Comparison of ENCODE assay signal across 19 cellular contexts in the genomic region with DNA sequence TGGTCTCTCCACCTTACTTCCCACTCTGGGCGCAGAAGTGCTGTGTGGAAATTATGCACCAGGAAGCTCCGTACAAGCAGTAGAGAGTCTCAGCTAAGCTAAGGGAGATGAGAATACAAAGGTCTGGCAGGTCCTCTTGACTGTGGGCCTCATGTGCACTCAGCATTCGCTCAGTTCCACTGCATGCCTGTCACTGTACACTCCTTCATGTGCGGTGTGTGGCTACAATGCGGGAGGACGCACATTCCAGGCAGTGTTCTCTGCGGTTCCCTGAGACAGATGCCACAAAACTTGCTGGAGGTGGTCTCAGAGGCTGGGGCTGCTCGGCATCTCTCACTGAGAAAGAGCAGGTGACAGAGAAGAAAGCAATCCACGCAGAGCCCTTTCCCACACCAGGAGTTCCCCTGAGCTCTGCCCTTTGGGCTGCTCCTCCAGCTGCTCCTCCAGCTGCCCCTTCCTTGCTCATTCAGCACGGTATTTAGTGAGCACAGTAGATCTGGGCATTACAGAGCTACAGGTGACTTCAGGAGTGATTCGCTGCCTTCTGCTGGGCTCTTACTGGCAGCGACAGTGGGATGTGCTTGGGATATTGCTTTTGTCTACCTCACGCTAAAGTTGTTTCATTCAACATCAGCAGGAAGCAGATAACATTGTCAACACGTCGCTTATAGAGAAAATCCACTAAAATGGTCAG.
"Had no signal": no experiment of that assay in that cellular context is flagged by ENCODE, and none has a peak within 500 bp of the region (broad histone marks: within the 10 kb centered on the region; RNA-seq: fewer than 3 reads in every experiment).

No MANE protein-coding gene starts in this region.

- H3K4me2 ChIP-seq: hepatocyte, smooth muscle cell had no signal

- H2AFZ ChIP-seq: hepatocyte had no signal

- H3K9me3 Mint-ChIP-seq: activated T-cell treated with anti-CD3 and anti-CD28 coated beads, Interleukin-2, amount 50 U/mL, for 72 hours; naive thymus-derived CD4-positive, alpha-beta T cell; stimulated activated naive CD8-positive, alpha-beta T cell treated with anti-CD3 and anti-CD28 coated beads, Interleukin-15, Interleukin-2, amounts not matched to agents 100 ng/mL and 50 ng/mL, for 24 hours; type B pancreatic cell had no signal

- H3K4me1 ChIP-seq: suprapubic skin had no signal

- H3K9me3 ChIP-seq: esophagus muscularis mucosa, mucosa of descending colon, right atrium auricular region, suprapubic skin had no signal

- H3K27ac ChIP-seq: brain microvascular endothelial cell, esophagus muscularis mucosa, hepatocyte, right atrium auricular region, suprapubic skin had no signal

- H3K4me3 Mint-ChIP-seq: activated B cell treated with CpG ODN at 0.5 μM for 24 hours; activated CD8-positive, alpha-beta T cell treated with anti-CD3 and anti-CD28 coated beads, Interleukin-2, amount 10 ng/mL, durations not matched to agents 7 days and 5 days; activated naive CD8-positive, alpha-beta T cell treated with anti-CD3 and anti-CD28 coated beads, Interleukin-2, amount 10 ng/mL, durations not matched to agents 7 days and 5 days; activated T-cell treated with anti-CD3 and anti-CD28 coated beads, Interleukin-2, amount 50 U/mL, for 72 hours; naive thymus-derived CD4-positive, alpha-beta T cell; stimulated activated naive CD8-positive, alpha-beta T cell treated with anti-CD3 and anti-CD28 coated beads, Interleukin-15, Interleukin-2, amounts not matched to agents 100 ng/mL and 50 ng/mL, for 24 hours; type B pancreatic cell had no signal

- H3K4me1 Mint-ChIP-seq: activated B cell treated with CpG ODN at 0.5 μM for 24 hours; activated naive CD8-positive, alpha-beta T cell treated with anti-CD3 and anti-CD28 coated beads, Interleukin-2, amount 10 ng/mL, durations not matched to agents 7 days and 5 days had no signal

- H3K27me3 Mint-ChIP-seq: activated naive CD8-positive, alpha-beta T cell treated with anti-CD3 and anti-CD28 coated beads, Interleukin-2, amount 10 ng/mL, durations not matched to agents 7 days and 5 days; stimulated activated naive CD8-positive, alpha-beta T cell treated with anti-CD3 and anti-CD28 coated beads, Interleukin-15, Interleukin-2, amounts not matched to agents 100 ng/mL and 50 ng/mL, for 24 hours; type B pancreatic cell had no signal

- H3K79me2 ChIP-seq: hepatocyte had no signal

- H3K36me3 Mint-ChIP-seq: activated naive CD8-positive, alpha-beta T cell treated with anti-CD3 and anti-CD28 coated beads, Interleukin-2, amount 10 ng/mL, durations not matched to agents 7 days and 5 days; naive thymus-derived CD4-positive, alpha-beta T cell; type B pancreatic cell had no signal

- DNase-seq: activated B cell treated with CpG ODN at 0.5 μM for 24 hours; activated CD4-positive, alpha-beta T cell treated with anti-CD3 and anti-CD28 coated beads for 48 hours; activated CD8-positive, alpha-beta memory T cell treated with anti-CD3 and anti-CD28 coated beads, Interleukin-2, amount 50 U/mL, for 4 hours; activated CD8-positive, alpha-beta T cell treated with anti-CD3 and anti-CD28 coated beads, Interleukin-2, amount 10 ng/mL, durations not matched to agents 7 days and 5 days; activated gamma-delta T cell; activated naive CD8-positive, alpha-beta T cell treated with anti-CD3 and anti-CD28 coated beads, Interleukin-2, amount 10 ng/mL, durations not matched to agents 7 days and 5 days; activated T-cell treated with anti-CD3 and anti-CD28 coated beads, Interleukin-2, amount 50 U/mL, for 72 hours; brain microvascular endothelial cell; islet precursor cell; mucosa of descending colon; naive thymus-derived CD4-positive, alpha-beta T cell; nucleus accumbens had no signal

- H3K36me3 ChIP-seq: brain microvascular endothelial cell, esophagus muscularis mucosa, right atrium auricular region, suprapubic skin had no signal

- H3K27ac Mint-ChIP-seq: activated B cell treated with CpG ODN at 0.5 μM for 24 hours; activated CD8-positive, alpha-beta T cell treated with anti-CD3 and anti-CD28 coated beads, Interleukin-2, amount 10 ng/mL, durations not matched to agents 7 days and 5 days; activated naive CD8-positive, alpha-beta T cell treated with anti-CD3 and anti-CD28 coated beads, Interleukin-2, amount 10 ng/mL, durations not matched to agents 7 days and 5 days; activated T-cell treated with anti-CD3 and anti-CD28 coated beads, Interleukin-2, amount 50 U/mL, for 72 hours; naive thymus-derived CD4-positive, alpha-beta T cell; stimulated activated naive CD8-positive, alpha-beta T cell treated with anti-CD3 and anti-CD28 coated beads, Interleukin-15, Interleukin-2, amounts not matched to agents 100 ng/mL and 50 ng/mL, for 24 hours; type B pancreatic cell had no signal

- H3K4me3 ChIP-seq: esophagus muscularis mucosa, hepatocyte, mucosa of descending colon, right atrium auricular region, smooth muscle cell, suprapubic skin had no signal

- H3K27me3 ChIP-seq: brain microvascular endothelial cell, esophagus muscularis mucosa, hepatocyte, right atrium auricular region, suprapubic skin had no signal
